ENCODE assay signal across 2 cellular contexts in the genomic region with DNA sequence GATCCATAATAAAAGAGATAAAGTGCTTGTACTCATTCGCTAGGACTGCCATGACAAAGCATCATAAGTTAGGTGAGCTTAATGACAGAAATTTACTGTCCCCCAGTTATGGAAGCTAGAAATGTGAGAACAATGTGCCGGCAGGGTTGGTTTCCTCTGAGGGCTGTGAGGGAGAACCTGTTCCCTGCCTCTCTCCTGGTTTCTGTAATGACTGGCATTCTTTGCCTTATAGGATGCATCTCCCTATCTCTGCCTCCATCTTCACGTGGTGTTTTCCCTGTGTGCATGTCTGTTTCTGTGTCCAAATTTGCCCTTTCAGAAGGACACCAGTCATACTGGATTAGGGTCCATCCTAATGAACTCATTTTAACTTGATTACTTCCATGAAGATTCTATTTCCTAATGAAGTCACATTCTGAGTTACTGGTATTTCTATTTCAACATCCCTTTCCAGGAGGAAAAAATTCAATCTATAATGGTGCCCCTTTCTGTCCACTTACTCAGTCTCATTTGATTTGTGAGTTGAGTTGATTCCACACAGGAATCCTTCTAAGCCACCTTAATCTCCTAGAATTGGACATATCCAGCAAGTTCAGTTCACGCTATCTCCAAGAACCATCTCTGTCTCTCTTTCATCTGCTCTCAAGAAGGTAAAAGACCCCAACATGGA.
TF ChIP-seq lines count a peak whose summit lies in the region.

No MANE protein-coding gene starts in this region.

TF ChIP-seq in SK-N-SH, 30 proteins besides CTCF, POLR2A, EP300 and RAD21 (continued from another document):
- TF ChIP-seq, protein P1, sequence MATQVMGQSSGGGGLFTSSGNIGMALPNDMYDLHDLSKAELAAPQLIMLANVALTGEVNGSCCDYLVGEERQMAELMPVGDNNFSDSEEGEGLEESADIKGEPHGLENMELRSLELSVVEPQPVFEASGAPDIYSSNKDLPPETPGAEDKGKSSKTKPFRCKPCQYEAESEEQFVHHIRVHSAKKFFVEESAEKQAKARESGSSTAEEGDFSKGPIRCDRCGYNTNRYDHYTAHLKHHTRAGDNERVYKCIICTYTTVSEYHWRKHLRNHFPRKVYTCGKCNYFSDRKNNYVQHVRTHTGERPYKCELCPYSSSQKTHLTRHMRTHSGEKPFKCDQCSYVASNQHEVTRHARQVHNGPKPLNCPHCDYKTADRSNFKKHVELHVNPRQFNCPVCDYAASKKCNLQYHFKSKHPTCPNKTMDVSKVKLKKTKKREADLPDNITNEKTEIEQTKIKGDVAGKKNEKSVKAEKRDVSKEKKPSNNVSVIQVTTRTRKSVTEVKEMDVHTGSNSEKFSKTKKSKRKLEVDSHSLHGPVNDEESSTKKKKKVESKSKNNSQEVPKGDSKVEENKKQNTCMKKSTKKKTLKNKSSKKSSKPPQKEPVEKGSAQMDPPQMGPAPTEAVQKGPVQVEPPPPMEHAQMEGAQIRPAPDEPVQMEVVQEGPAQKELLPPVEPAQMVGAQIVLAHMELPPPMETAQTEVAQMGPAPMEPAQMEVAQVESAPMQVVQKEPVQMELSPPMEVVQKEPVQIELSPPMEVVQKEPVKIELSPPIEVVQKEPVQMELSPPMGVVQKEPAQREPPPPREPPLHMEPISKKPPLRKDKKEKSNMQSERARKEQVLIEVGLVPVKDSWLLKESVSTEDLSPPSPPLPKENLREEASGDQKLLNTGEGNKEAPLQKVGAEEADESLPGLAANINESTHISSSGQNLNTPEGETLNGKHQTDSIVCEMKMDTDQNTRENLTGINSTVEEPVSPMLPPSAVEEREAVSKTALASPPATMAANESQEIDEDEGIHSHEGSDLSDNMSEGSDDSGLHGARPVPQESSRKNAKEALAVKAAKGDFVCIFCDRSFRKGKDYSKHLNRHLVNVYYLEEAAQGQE (IDR thresholded peaks at IDR 0.05; ENCODE audit: low read depth, low read length): no peak
- peak; percentile 19; the same call in 1 of the 2 replicates for TF ChIP-seq GATA2 (CRISPR knock-in tag; IDR thresholded peaks at IDR 0.05)

TF ChIP-seq in SK-N-SH treated with all-trans-retinoic acid at 6 μM for 48 hours, 23 proteins besides CTCF, POLR2A, EP300 and RAD21 (continued from another document):
- TF ChIP-seq, protein P2, sequence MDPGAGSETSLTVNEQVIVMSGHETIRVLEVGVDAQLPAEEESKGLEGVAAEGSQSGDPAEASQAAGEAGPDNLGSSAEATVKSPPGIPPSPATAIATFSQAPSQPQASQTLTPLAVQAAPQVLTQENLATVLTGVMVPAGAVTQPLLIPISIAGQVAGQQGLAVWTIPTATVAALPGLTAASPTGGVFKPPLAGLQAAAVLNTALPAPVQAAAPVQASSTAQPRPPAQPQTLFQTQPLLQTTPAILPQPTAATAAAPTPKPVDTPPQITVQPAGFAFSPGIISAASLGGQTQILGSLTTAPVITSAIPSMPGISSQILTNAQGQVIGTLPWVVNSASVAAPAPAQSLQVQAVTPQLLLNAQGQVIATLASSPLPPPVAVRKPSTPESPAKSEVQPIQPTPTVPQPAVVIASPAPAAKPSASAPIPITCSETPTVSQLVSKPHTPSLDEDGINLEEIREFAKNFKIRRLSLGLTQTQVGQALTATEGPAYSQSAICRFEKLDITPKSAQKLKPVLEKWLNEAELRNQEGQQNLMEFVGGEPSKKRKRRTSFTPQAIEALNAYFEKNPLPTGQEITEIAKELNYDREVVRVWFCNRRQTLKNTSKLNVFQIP (CRISPR knock-in tag; IDR thresholded peaks at IDR 0.05; ENCODE audit: borderline replicate concordance, low read depth): no peak
